In the genomic region with DNA sequence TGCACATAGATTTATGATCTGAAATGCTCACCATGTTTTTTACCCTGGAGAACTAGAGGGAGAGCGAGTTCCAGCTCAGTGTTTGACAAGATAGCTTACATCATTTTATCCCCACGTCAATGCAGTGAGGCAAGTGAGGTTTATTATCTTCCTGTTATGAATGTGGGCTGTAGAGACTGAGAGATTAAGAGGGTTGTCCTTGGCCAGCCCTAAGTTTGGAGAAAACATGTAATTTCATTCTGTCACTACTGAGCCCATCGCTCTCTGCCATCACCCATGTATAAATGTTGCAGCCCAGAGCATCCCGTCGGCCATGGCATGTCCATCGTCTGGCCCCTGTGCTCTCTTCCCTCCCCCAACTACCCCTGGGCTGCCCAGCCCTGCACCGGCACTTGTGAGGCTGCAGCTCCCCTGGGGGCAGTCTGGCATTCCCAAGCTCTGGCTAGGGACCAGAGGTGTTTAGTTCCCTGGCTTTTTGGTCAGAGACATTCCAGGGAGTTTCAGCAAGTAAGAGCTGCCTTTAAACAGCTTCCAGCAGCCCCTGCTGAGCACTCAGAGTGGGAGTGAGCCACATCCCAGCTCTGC, we compare ENCODE assay signal across 13 cellular contexts.
DNase-seq lines count a peak whose midpoint lies in the region; ATAC-seq, FAIRE-seq and TF ChIP-seq lines count a peak whose summit lies in the region.
"Had no signal": no experiment of that assay in that cellular context is flagged by ENCODE, and none has a peak within 500 bp of the region (broad histone marks: within the 10 kb centered on the region; RNA-seq: fewer than 3 reads in every experiment).

No MANE protein-coding gene starts in this region.

- peak overlapping the region; percentile 84 for H3K27ac Mint-ChIP-seq in chondrocyte (ENCODE audit: unreplicated experiment)
- H3K27ac Mint-ChIP-seq in activated T-helper 2 cell treated with anti-CD3 and anti-CD28 coated beads, Interferon-gamma antibody, Interleukin-2, Interleukin-4, amounts not matched to agents 10 μg/mL and 5 μg/mL and 100 μg/mL, durations not matched to agents 14 hours and 24 hours and 36 hours: no peak overlapping the region
- H3K27ac Mint-ChIP-seq: stimulated activated effector memory CD8-positive, alpha-beta T cell treated with anti-CD3 and anti-CD28 coated beads, Interleukin-12 subunit alpha, Interleukin-12 subunit beta, amount 100 ng/mL, for 72 hours had no signal

- peak; percentile 47 for DNase-seq in HTR-8/SVneo (ENCODE audit: insufficient read length, low spot score)
- DNase-seq in chondrocyte (ENCODE audit: low spot score): no peak
- peak; percentile 32 for DNase-seq in kidney tubule cell (ENCODE audit: low spot score)
- peak; percentile 41 for DNase-seq in stromal cell of bone marrow (ENCODE audit: low read depth)
- no peak for DNase-seq in stimulated activated CD4-positive, alpha-beta T cell treated with anti-CD3 and anti-CD28 coated beads, Interleukin-4, amount 100 ng/mL, for 1 hour
- no peak for DNase-seq in activated T-helper 2 cell treated with anti-CD3 and anti-CD28 coated beads, Interferon-gamma antibody, Interleukin-2, Interleukin-4, amounts not matched to agents 10 μg/mL and 5 μg/mL and 100 μg/mL, durations not matched to agents 14 hours and 24 hours and 36 hours (ENCODE audit: low spot score)
- no peak for DNase-seq in cerebellum (ENCODE audit: low spot score)
- DNase-seq: DMS53, retina had no signal

- H3K27me3 Mint-ChIP-seq in chondrocyte (ENCODE audit: low read depth): no peaks in the 10 kb centered on the region
- no peaks in the 10 kb centered on the region for H3K27me3 Mint-ChIP-seq in activated T-helper 2 cell treated with anti-CD3 and anti-CD28 coated beads, Interferon-gamma antibody, Interleukin-2, Interleukin-4, amounts not matched to agents 10 μg/mL and 5 μg/mL and 100 μg/mL, durations not matched to agents 14 hours and 24 hours and 36 hours (ENCODE audit: low read depth)

- H3K4me3 Mint-ChIP-seq in chondrocyte (ENCODE audit: unreplicated experiment): no peak overlapping the region
- no peak overlapping the region for H3K4me3 Mint-ChIP-seq in activated T-helper 2 cell treated with anti-CD3 and anti-CD28 coated beads, Interferon-gamma antibody, Interleukin-2, Interleukin-4, amounts not matched to agents 10 μg/mL and 5 μg/mL and 100 μg/mL, durations not matched to agents 14 hours and 24 hours and 36 hours (ENCODE audit: low read depth)
- H3K4me3 Mint-ChIP-seq: stimulated activated effector memory CD8-positive, alpha-beta T cell treated with anti-CD3 and anti-CD28 coated beads, Interleukin-12 subunit alpha, Interleukin-12 subunit beta, amount 100 ng/mL, for 72 hours had no signal

- H3K36me3 Mint-ChIP-seq in chondrocyte (ENCODE audit: low read depth): peaks cover 3% of the 10 kb centered on the region
- H3K36me3 Mint-ChIP-seq in activated T-helper 2 cell treated with anti-CD3 and anti-CD28 coated beads, Interferon-gamma antibody, Interleukin-2, Interleukin-4, amounts not matched to agents 10 μg/mL and 5 μg/mL and 100 μg/mL, durations not matched to agents 14 hours and 24 hours and 36 hours (ENCODE audit: low read depth): no peaks in the 10 kb centered on the region
- H3K36me3 Mint-ChIP-seq: stimulated activated effector memory CD8-positive, alpha-beta T cell treated with anti-CD3 and anti-CD28 coated beads, Interleukin-12 subunit alpha, Interleukin-12 subunit beta, amount 100 ng/mL, for 72 hours had no signal

- no peaks in the 10 kb centered on the region for H3K9me3 Mint-ChIP-seq in chondrocyte (ENCODE audit: low read depth)
- H3K9me3 Mint-ChIP-seq in activated T-helper 2 cell treated with anti-CD3 and anti-CD28 coated beads, Interferon-gamma antibody, Interleukin-2, Interleukin-4, amounts not matched to agents 10 μg/mL and 5 μg/mL and 100 μg/mL, durations not matched to agents 14 hours and 24 hours and 36 hours: no peaks in the 10 kb centered on the region
- H3K9me3 Mint-ChIP-seq: stimulated activated effector memory CD8-positive, alpha-beta T cell treated with anti-CD3 and anti-CD28 coated beads, Interleukin-12 subunit alpha, Interleukin-12 subunit beta, amount 100 ng/mL, for 72 hours had no signal

- intact Hi-C loops in activated T-helper 2 cell treated with anti-CD3 and anti-CD28 coated beads, Interferon-gamma antibody, Interleukin-2, Interleukin-4, amounts not matched to agents 10 μg/mL and 5 μg/mL and 100 μg/mL, durations not matched to agents 14 hours and 24 hours and 36 hours (cut with micrococcal nuclease): no loop called here

- peaks cover 70% of the 10 kb centered on the region for H3K4me1 Mint-ChIP-seq in chondrocyte (ENCODE audit: low read depth)
- no peaks in the 10 kb centered on the region for H3K4me1 Mint-ChIP-seq in activated T-helper 2 cell treated with anti-CD3 and anti-CD28 coated beads, Interferon-gamma antibody, Interleukin-2, Interleukin-4, amounts not matched to agents 10 μg/mL and 5 μg/mL and 100 μg/mL, durations not matched to agents 14 hours and 24 hours and 36 hours (ENCODE audit: low read depth)
- H3K4me1 Mint-ChIP-seq: stimulated activated effector memory CD8-positive, alpha-beta T cell treated with anti-CD3 and anti-CD28 coated beads, Interleukin-12 subunit alpha, Interleukin-12 subunit beta, amount 100 ng/mL, for 72 hours had no signal

- no peak for ATAC-seq in GM18870 (IDR thresholded peaks at IDR 0.05; ENCODE audit: unreplicated experiment)
- ATAC-seq: HCT116; stimulated activated effector memory CD8-positive, alpha-beta T cell treated with anti-CD3 and anti-CD28 coated beads, Interleukin-12 subunit alpha, Interleukin-12 subunit beta, amount 100 ng/mL, for 72 hours had no signal

- TF ChIP-seq CTCF in chondrocyte (IDR thresholded peaks at IDR 0.05): no peak

- peak; percentile 91 for FAIRE-seq in HTR-8/SVneo (lab: Jason Lieb, UNC)
- FAIRE-seq: bronchial epithelial cell had no signal

Comparison
In these comparisons a context has a peak if more than half of its experiments do, and no peak if none do; other contexts are left out.
1. DNase-seq: peak in HTR-8/SVneo (single experiment), kidney tubule cell (single experiment) and stromal cell of bone marrow (single experiment); none in chondrocyte (single experiment), stimulated activated CD4-positive, alpha-beta T cell treated with anti-CD3 and anti-CD28 coated beads, Interleukin-4, amount 100 ng/mL, for 1 hour (single experiment), activated T-helper 2 cell treated with anti-CD3 and anti-CD28 coated beads, Interferon-gamma antibody, Interleukin-2, Interleukin-4, amounts not matched to agents 10 μg/mL and 5 μg/mL and 100 μg/mL, durations not matched to agents 14 hours and 24 hours and 36 hours (single experiment) and cerebellum (single experiment).